ENCODE assay signal across 8 cellular contexts in genomic region chr14:101731187-101732080, GRCh38. TPM values are rescaled to one million over a fixed set of nuclear protein-coding genes. Genes with fewer than 3 reads are reported as not detected.
DNase-seq lines count a peak whose midpoint lies in the region; ATAC-seq and TF ChIP-seq lines count a peak whose summit lies in the region.

No MANE protein-coding gene starts in this region.

- H2BK15ac ChIP-seq in mesendoderm (replicated peaks; ENCODE audit: low read depth): no peak overlapping the region

- no peak overlapping the region for H3K4me2 ChIP-seq in mesendoderm (ENCODE audit: low read length)

- H3K4me1 ChIP-seq in mesendoderm (ENCODE audit: control insufficient read depth, low read depth, low read length): peaks cover 4% of the 10 kb centered on the region

- H3K27ac ChIP-seq in coronary artery (peak overlapping the region in 1 of 2 donors; percentile 53), mesendoderm (ENCODE audit: low read depth, low read length) (peak overlapping the region; percentile 34)

- H3K27me3 ChIP-seq in mesendoderm (ENCODE audit: insufficient read depth, low read length, poor library complexity): no peaks in the 10 kb centered on the region

- H3K56ac ChIP-seq in mesendoderm (ENCODE audit: low read length): no peak overlapping the region

- no peak overlapping the region for H3K23ac ChIP-seq in mesendoderm (ENCODE audit: low read length)

- H2AK5ac ChIP-seq in mesendoderm (ENCODE audit: low read length): no peak overlapping the region

- no peak overlapping the region for H3K9ac ChIP-seq in mesendoderm (ENCODE audit: low read length)

- no peak overlapping the region for H2BK120ac ChIP-seq in mesendoderm (ENCODE audit: low read depth, low read length)

- DNase-seq in NCI-H2196 treated with DMSO at 0.1 percent for 48 hours (lab: John Stamatoyannopoulos, UW; ENCODE audit: unreplicated experiment): peak; percentile 55
- peak; percentile 92 for DNase-seq in activated CD4-positive, alpha-beta T cell treated with anti-CD3 and anti-CD28 coated beads for 48 hours
- peak; percentile 64 for DNase-seq in coronary artery (ENCODE audit: low spot score)
- DNase-seq in mesendoderm: peak; percentile 86
- peak; percentile 73 for DNase-seq in stimulated activated CD8-positive, alpha-beta memory T cell treated with anti-CD3 and anti-CD28 coated beads, Interleukin-4, amount 100 ng/mL, for 24 hours (ENCODE audit: low read depth)
- no peak for DNase-seq in NCI-H1930 (lab: John Stamatoyannopoulos, UW)

- no peak overlapping the region for H2BK5ac ChIP-seq in mesendoderm (ENCODE audit: low read length)

- H3K36me3 ChIP-seq in mesendoderm (ENCODE audit: control insufficient read depth, insufficient read depth, low read length): no peaks in the 10 kb centered on the region

- H3K79me1 ChIP-seq in mesendoderm (ENCODE audit: low read length): no peaks in the 10 kb centered on the region

- H4K8ac ChIP-seq in mesendoderm (ENCODE audit: low read depth, low read length): no peak overlapping the region

- H4K5ac ChIP-seq in mesendoderm (ENCODE audit: low read length): no peak overlapping the region

- no peak overlapping the region for H3K18ac ChIP-seq in mesendoderm (ENCODE audit: low read length)

- peak; percentile 53 for ATAC-seq in GM18520 (IDR thresholded peaks at IDR 0.05; ENCODE audit: unreplicated experiment)
- ATAC-seq in HG03095 (IDR thresholded peaks at IDR 0.05; ENCODE audit: unreplicated experiment): peak; percentile 75

- no peak overlapping the region for H3K4ac ChIP-seq in mesendoderm (ENCODE audit: low read depth, low read length)

- no peaks in the 10 kb centered on the region for H3K79me2 ChIP-seq in mesendoderm (ENCODE audit: control insufficient read depth, insufficient read depth, low read length)

- WGBS in mesendoderm (ENCODE audit: extremely low coverage, insufficient coverage, low lambda C conversion rate): no CpG with 5 or more reads among the region's 16 CpGs

- no peak for TF ChIP-seq CTCF in coronary artery (IDR thresholded peaks at IDR 0.05)

- peak overlapping the region; percentile 14 for H3K4me3 ChIP-seq in coronary artery
- no peak overlapping the region for H3K4me3 ChIP-seq in mesendoderm (ENCODE audit: low read length)

RNA-seq across cellular contexts. Expression of gene PPP2R5C, which starts 30.1 kb away (rescaled TPM):
- 159 TPM for polyA plus RNA-seq in mesendoderm (2013, experiment 1 of 2)
- 160 TPM for polyA plus RNA-seq in mesendoderm (2013, experiment 2 of 2)

Comparison
In these comparisons a context has a peak if more than half of its experiments do, and no peak if none do; other contexts are left out.
1. DNase-seq: peak in NCI-H2196 treated with DMSO at 0.1 percent for 48 hours (single experiment), activated CD4-positive, alpha-beta T cell treated with anti-CD3 and anti-CD28 coated beads for 48 hours (single experiment), coronary artery (single experiment), mesendoderm (single experiment) and stimulated activated CD8-positive, alpha-beta memory T cell treated with anti-CD3 and anti-CD28 coated beads, Interleukin-4, amount 100 ng/mL, for 24 hours (single experiment); none in NCI-H1930 (0 of 2).